8 cellular contexts compared by ENCODE assay signal in the genomic region with DNA sequence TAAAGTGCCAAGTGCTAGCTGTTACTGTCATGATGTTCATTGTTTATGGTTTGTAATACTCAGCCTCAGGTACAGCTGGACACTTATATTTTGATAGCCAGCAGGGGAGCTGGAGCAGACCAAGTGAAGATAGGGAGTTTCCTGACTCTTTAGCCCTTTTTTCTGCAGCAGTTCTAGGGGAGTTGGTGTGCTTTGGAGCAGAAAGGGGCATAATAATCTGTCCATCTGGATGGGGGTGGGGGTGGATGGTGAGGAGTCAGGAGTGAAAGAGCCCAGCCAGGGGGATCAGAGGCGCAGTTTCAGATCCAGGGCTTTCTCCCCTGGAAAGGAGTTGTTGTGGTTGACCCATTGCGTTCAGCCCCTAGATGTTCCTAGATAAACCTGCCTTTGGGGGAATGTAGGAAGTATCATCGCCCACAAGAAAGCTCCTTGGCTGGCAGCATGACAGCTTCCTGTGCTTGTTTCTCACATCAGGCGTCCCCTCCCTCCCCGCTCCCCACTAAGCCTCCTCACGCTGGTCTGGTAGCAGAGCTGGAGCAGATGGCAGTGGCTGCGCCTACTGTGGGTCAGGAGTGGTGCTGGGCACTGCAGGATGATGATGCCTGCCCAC. TPM values are rescaled to one million over a fixed set of nuclear protein-coding genes. Genes with fewer than 3 reads are reported as not detected.
DNase-seq lines count a peak whose midpoint lies in the region; ATAC-seq and TF ChIP-seq lines count a peak whose summit lies in the region.

No MANE protein-coding gene starts in this region.

- H3K4me3 ChIP-seq in WERI-Rb-1 (ENCODE audit: low read depth, low read length) (peak overlapping the region; percentile 33), dorsolateral prefrontal cortex (no peak overlapping the region)

- DNase-seq in GF-D8 (lab: John Stamatoyannopoulos, UW) (peak; percentile 31), WERI-Rb-1 (peak; percentile 91), dorsolateral prefrontal cortex (peak in 4 of 10 donors; percentile 35 to 62 (median 59)), posterior cingulate gyrus (peak in 6 of 10 donors; percentile 43 to 87 (median 53)), omental fat pad (ENCODE audit: low spot score) (no peak), NCI-H226 (no peak), DMS53 treated with DMSO at 0.1 percent for 48 hours (lab: John Stamatoyannopoulos, UW; ENCODE audit: unreplicated experiment) (no peak)

- 0 out of 2 replicates have a peak, but pooled peaks have one; percentile 15 for TF ChIP-seq CTCF in WERI-Rb-1 (IDR thresholded peaks at IDR 0.05; ENCODE audit: low read depth, low read length)
- no peak for TF ChIP-seq CTCF in dorsolateral prefrontal cortex (IDR thresholded peaks at IDR 0.05 in 54 of 56, conservative IDR thresholded peaks at IDR 0.05 in 2 of 56; ENCODE audit: low read depth in 1 of 56, partially characterized antibody in 56 of 56)
- no peak for TF ChIP-seq CTCF in omental fat pad (IDR thresholded peaks at IDR 0.05)

- peak overlapping the region; percentile 84 for H3K27ac ChIP-seq in WERI-Rb-1
- peak overlapping the region in 55 of 59 donors; percentile 85 to 99 (median 97) for H3K27ac ChIP-seq in dorsolateral prefrontal cortex

- peaks cover 46% of the 10 kb centered on the region for H3K36me3 ChIP-seq in WERI-Rb-1

- intact Hi-C loops in dorsolateral prefrontal cortex (cut with DNase I), result no loop called here
- intact Hi-C loops in posterior cingulate gyrus (cut with DNase I), result no loop called here

- ATAC-seq in omental fat pad (ENCODE audit: low FRiP score) (no peak), GM18519 (IDR thresholded peaks at IDR 0.05; ENCODE audit: low FRiP score, unreplicated experiment) (no peak)

- H3K27me3 ChIP-seq in WERI-Rb-1 (ENCODE audit: insufficient read depth, low read depth, severe bottlenecking) (no peaks in the 10 kb centered on the region), dorsolateral prefrontal cortex (no peaks in the 10 kb centered on the region)

- H3K9me3 ChIP-seq in WERI-Rb-1 (ENCODE audit: severe bottlenecking), result no peaks in the 10 kb centered on the region

RNA-seq across cellular contexts. Expression of a gene that starts 41.9 kb away (rescaled TPM):
- 100 to 1,000 TPM in 79 of 120 experiments, 10 to 100 TPM in 41; 83.5 to 133 (median 106) TPM for total RNA-seq in dorsolateral prefrontal cortex
- 10 to 100 TPM; 36.5 to 90.5 (median 57.2) TPM for total RNA-seq in omental fat pad

RNA-seq across cellular contexts. Expression of a gene that starts 53.7 kb away (rescaled TPM):
- total RNA-seq in dorsolateral prefrontal cortex (10 to 100 TPM; 37.2 to 75.3 (median 54.7) TPM), omental fat pad (10 to 100 TPM; 19.8 to 45.0 (median 32.9) TPM)

Comparison
In these comparisons a context has a peak if more than half of its experiments do, and no peak if none do; other contexts are left out.
1. DNase-seq: peak in GF-D8 (single experiment), WERI-Rb-1 (single experiment) and posterior cingulate gyrus (6 of 10); none in omental fat pad (single experiment), NCI-H226 (single experiment) and DMS53 treated with DMSO at 0.1 percent for 48 hours (single experiment).